In the genomic region with DNA sequence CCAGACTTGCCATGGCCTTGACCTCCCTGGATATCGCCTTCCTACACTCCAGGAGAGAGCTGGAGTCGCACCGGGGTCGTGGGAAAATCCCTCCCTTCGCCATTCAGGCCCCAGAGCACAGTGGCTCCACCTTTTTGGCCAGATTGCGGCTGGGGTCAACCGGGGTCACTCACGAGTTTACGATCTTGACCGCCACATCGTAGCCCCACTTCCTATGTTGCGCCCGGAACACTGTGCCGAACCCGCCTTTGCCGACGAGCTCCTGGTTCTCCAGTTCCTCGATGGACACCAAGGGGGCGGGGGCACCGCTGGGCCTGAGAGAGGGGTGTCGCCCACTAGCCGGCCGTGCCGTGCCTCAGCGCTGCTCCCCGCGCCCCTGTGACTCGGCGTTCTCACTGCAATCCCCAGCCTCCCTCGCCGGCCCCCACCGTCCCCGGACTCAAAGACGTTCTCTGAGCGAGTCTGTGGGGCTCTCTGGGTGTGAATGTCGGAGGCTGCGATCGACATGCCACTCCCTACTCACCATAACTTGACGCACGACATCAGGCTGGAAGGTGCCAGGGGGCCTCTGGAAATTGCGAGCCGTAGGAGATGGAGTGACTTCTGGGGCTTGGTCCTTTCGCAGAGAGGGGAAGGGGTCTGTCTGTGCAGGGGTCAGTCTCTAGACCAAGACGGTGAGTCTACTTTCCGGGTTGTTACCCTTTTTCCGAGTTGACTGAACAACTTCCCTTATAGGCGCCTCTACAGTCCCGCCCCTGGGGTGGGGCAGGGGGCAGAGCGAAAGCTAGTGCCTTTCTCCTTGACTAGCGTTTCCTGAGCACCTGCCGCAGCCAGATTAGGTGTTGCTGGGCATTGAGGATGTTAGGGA, we compare ENCODE assay signal across 9 cellular contexts. TPM values are rescaled to one million over a fixed set of nuclear protein-coding genes. Genes with fewer than 3 reads are reported as not detected.
DNase-seq lines count a peak whose midpoint lies in the region; ATAC-seq, FAIRE-seq and TF ChIP-seq lines count a peak whose summit lies in the region.
"Had no signal": no experiment of that assay in that cellular context is flagged by ENCODE, and none has a peak within 500 bp of the region (broad histone marks: within the 10 kb centered on the region; RNA-seq: fewer than 3 reads in every experiment).

TSS of gene RIPK3 (minus strand) at position 708 of the 868 bp plus-strand sequence. CDS start at position 543, 165 bp downstream.

- peak within 1 kb of the TSS; percentile 48 for H3K4me3 ChIP-seq in bronchial epithelial cell (ENCODE audit: low read depth, low read length)

- FAIRE-seq in bronchial epithelial cell (lab: Jason Lieb, UNC): no peak

- H3K36me3 ChIP-seq in bronchial epithelial cell (ENCODE audit: control insufficient read depth, insufficient read depth, low read length): peaks cover 2% of the 10 kb centered on the region

- DNase-seq in T-helper 22 cell (ENCODE audit: low read depth) (peak; percentile 39), bronchial epithelial cell (ENCODE audit: low read depth) (peak; percentile 46), medulla oblongata (ENCODE audit: extremely low spot score) (peak; percentile 38), AG08395 (ENCODE audit: low spot score) (no peak), superior temporal gyrus (ENCODE audit: extremely low spot score) (no peak)
- DNase-seq in stimulated activated CD8-positive, alpha-beta memory T cell treated with anti-CD3 and anti-CD28 coated beads, Interleukin-4, amount 100 ng/mL, for 48 hours: peak; percentile 77

- no peaks in the 10 kb centered on the region for H3K27me3 ChIP-seq in bronchial epithelial cell (ENCODE audit: control insufficient read depth, insufficient read depth, low read length)

- peak; percentile 95 for ATAC-seq in GM18868 (IDR thresholded peaks at IDR 0.05; ENCODE audit: unreplicated experiment)
- peak; percentile 65 for ATAC-seq in HG03039 (IDR thresholded peaks at IDR 0.05; ENCODE audit: unreplicated experiment)

- no peak for TF ChIP-seq CTCF in bronchial epithelial cell (IDR thresholded peaks at IDR 0.05; ENCODE audit: insufficient read depth, low read length, severe bottlenecking)

RNA-seq across cellular contexts. Expression of gene RIPK3, which starts in this region (rescaled TPM):
- total RNA-seq in bronchial epithelial cell: 2.4 and 4.7 TPM in 2 replicates
- total RNA-seq: SK-MEL-5 had no signal

Comparison
In these comparisons a context has a peak if more than half of its experiments do, and no peak if none do; other contexts are left out.
1. DNase-seq: peak in T-helper 22 cell (single experiment), bronchial epithelial cell (single experiment), medulla oblongata (single experiment) and stimulated activated CD8-positive, alpha-beta memory T cell treated with anti-CD3 and anti-CD28 coated beads, Interleukin-4, amount 100 ng/mL, for 48 hours (single experiment); none in AG08395 (single experiment) and superior temporal gyrus (single experiment).